ENCODE assay signal across 1 cellular context in genomic region chr3:167631471-167631870, GRCh38.
TF ChIP-seq lines count a peak whose summit lies in the region.

No MANE protein-coding gene starts in this region.

TF ChIP-seq in SK-N-SH, 30 proteins besides CTCF, POLR2A, EP300 and RAD21 (continued from another document):
- no peak for TF ChIP-seq ZBTB33 (IDR thresholded peaks at IDR 0.05; ENCODE audit: borderline replicate concordance, low read depth)
- no peak for TF ChIP-seq USF2 (IDR thresholded peaks at IDR 0.05; ENCODE audit: borderline replicate concordance, low read depth, low read length)
- no peak for TF ChIP-seq YY1 (IDR thresholded peaks at IDR 0.05; ENCODE audit: low read depth)
- TF ChIP-seq, protein P1, sequence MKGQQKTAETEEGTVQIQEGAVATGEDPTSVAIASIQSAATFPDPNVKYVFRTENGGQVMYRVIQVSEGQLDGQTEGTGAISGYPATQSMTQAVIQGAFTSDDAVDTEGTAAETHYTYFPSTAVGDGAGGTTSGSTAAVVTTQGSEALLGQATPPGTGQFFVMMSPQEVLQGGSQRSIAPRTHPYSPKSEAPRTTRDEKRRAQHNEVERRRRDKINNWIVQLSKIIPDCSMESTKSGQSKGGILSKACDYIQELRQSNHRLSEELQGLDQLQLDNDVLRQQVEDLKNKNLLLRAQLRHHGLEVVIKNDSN (IDR thresholded peaks at IDR 0.05; ENCODE audit: borderline replicate concordance, low read depth) = no peak
- TF ChIP-seq ELF1 (IDR thresholded peaks at IDR 0.05) = no peak
- no peak for TF ChIP-seq GATA2 (CRISPR knock-in tag; IDR thresholded peaks at IDR 0.05)
- TF ChIP-seq RCOR1 (IDR thresholded peaks at IDR 0.05; ENCODE audit: low read length) = no peak
- TF ChIP-seq, protein P2, sequence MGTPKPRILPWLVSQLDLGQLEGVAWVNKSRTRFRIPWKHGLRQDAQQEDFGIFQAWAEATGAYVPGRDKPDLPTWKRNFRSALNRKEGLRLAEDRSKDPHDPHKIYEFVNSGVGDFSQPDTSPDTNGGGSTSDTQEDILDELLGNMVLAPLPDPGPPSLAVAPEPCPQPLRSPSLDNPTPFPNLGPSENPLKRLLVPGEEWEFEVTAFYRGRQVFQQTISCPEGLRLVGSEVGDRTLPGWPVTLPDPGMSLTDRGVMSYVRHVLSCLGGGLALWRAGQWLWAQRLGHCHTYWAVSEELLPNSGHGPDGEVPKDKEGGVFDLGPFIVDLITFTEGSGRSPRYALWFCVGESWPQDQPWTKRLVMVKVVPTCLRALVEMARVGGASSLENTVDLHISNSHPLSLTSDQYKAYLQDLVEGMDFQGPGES (IDR thresholded peaks at IDR 0.05; ENCODE audit: low read depth, low read length) = no peak
- no peak for TF ChIP-seq SMC3 (IDR thresholded peaks at IDR 0.05; ENCODE audit: low read depth, low read length)
- no peak for TF ChIP-seq POLR2AphosphoS5 (IDR thresholded peaks at IDR 0.05; ENCODE audit: low read depth, low read length)
- no peak for TF ChIP-seq FOSL2 (IDR thresholded peaks at IDR 0.05; ENCODE audit: borderline replicate concordance, low read depth)
